8 cellular contexts compared by ENCODE assay signal in genomic region chr2:44778671-44779476, GRCh38.
A peak's percentile ranks its signal among the peaks of the same experiment; 100 is the strongest.
DNase-seq lines count a peak whose midpoint lies in the region; ATAC-seq, FAIRE-seq and TF ChIP-seq lines count a peak whose summit lies in the region.

No MANE protein-coding gene starts in this region.

- H3K27me3 Mint-ChIP-seq in progenitor cell of endocrine pancreas: peaks cover 24% of the 10 kb centered on the region

- peaks cover 2% of the 10 kb centered on the region for H3K36me3 Mint-ChIP-seq in progenitor cell of endocrine pancreas (ENCODE audit: insufficient read depth)

- intact Hi-C loops in sciatic nerve (cut with DNase I): no loop called here

- H3K4me1 Mint-ChIP-seq in progenitor cell of endocrine pancreas (ENCODE audit: low read depth): peaks cover 18% of the 10 kb centered on the region

- TF ChIP-seq CTCF in progenitor cell of endocrine pancreas (IDR thresholded peaks at IDR 0.05; ENCODE audit: unreplicated experiment): no peak

- ATAC-seq in HG02973 (IDR thresholded peaks at IDR 0.05; ENCODE audit: unreplicated experiment): peak; percentile 94
- no peak for ATAC-seq in sciatic nerve

- no peak overlapping the region for H3K27ac Mint-ChIP-seq in progenitor cell of endocrine pancreas

- DNase-seq in GM19239 (ENCODE audit: insufficient read length, low spot score) (peak; percentile 89), progenitor cell of endocrine pancreas (ENCODE audit: low spot score, unreplicated experiment) (no peak), cerebellar nuclear complex (lab: John Stamatoyannopoulos, UW) (no peak), H54 (ENCODE audit: insufficient read length, low spot score) (no peak), urothelium cell line (ENCODE audit: low spot score) (no peak), sciatic nerve (ENCODE audit: low spot score) (no peak)

- peaks cover 4% of the 10 kb centered on the region for H3K9me3 Mint-ChIP-seq in progenitor cell of endocrine pancreas (ENCODE audit: low read depth)

- peak overlapping the region; percentile 46 for H3K4me3 Mint-ChIP-seq in progenitor cell of endocrine pancreas (ENCODE audit: low read depth)

- peak; percentile 44; the same call in 1 of the 2 replicates for TF ChIP-seq POLR2A in Raji (IDR thresholded peaks at IDR 0.05; ENCODE audit: insufficient read depth, low read depth, low read length)
- no peak for TF ChIP-seq POLR2A in H54 (IDR thresholded peaks at IDR 0.05; ENCODE audit: low read depth, low read length)

- peak; percentile 93 for FAIRE-seq in GM19239 (lab: Jason Lieb, UNC)
- FAIRE-seq in H54 (lab: Jason Lieb, UNC): no peak
- FAIRE-seq in urothelium cell line (lab: Jason Lieb, UNC): no peak
